ENCODE assay signal across 8 cellular contexts in genomic region chr19:46990998-46991676, GRCh38. TPM values are rescaled to one million over a fixed set of nuclear protein-coding genes. Genes with fewer than 3 reads are reported as not detected.
DNase-seq lines count a peak whose midpoint lies in the region; ATAC-seq, FAIRE-seq and TF ChIP-seq lines count a peak whose summit lies in the region.

No MANE protein-coding gene starts in this region.

- H3K36me3 ChIP-seq in left lung: peaks cover 0 to 70% of the 10 kb centered on the region in 2 donors

- DNase-seq in A172 (ENCODE audit: low spot score) (peak; percentile 65), GM18507 (ENCODE audit: extremely low spot score, insufficient read length, low read depth) (no peak), NCI-H446 (lab: John Stamatoyannopoulos, UW) (peak; percentile 48 to 77), dermis microvascular lymphatic vessel endothelial cell (ENCODE audit: low read depth in 2 of 2) (peak; percentile 73 to 83), left lung (peak in 1 of 2 donors; percentile 78)
- DNase-seq in activated CD4-positive, alpha-beta T cell treated with anti-CD3 and anti-CD28 coated beads for 48 hours: peak; percentile 76
- peak; percentile 73 for DNase-seq in stimulated activated CD4-positive, alpha-beta T cell treated with anti-CD3 and anti-CD28 coated beads, Interleukin-4, amount 100 ng/mL, for 24 hours

- intact Hi-C loops in left lung (cut with DNase I): loop anchor here (2.0 to 10.0 kb wide), 2 partner anchors 76 to 130 kb away; partner anchors contain the start of gene ARHGAP35 (in 1 of the 2)

- FAIRE-seq in GM18507 (lab: Jason Lieb, UNC): peak; percentile 88

- H3K4me1 ChIP-seq in left lung: peaks cover 6 to 35% of the 10 kb centered on the region in 2 donors

- peak; percentile 85 for ATAC-seq in left lung
- ATAC-seq in GM18867 (IDR thresholded peaks at IDR 0.05; ENCODE audit: unreplicated experiment): no peak

- no peaks in the 10 kb centered on the region for H3K9me3 ChIP-seq in left lung

- H3K27ac ChIP-seq in left lung: peak overlapping the region; percentile 9 to 63

- no peaks in the 10 kb centered on the region for H3K27me3 ChIP-seq in left lung

- TF ChIP-seq CTCF in left lung (IDR thresholded peaks at IDR 0.05): peak; percentile 59 to 77

- no peak overlapping the region for H3K4me3 ChIP-seq in left lung

RNA-seq across cellular contexts. Expression of gene NPAS1, which starts 28.5 kb away (rescaled TPM):
- 0.22 TPM in 1 of 2 replicates, not detected in the other for total RNA-seq in A172 (2014; rRNA removed; shearing (Covaris generic))
- not detected in 2 replicates for total RNA-seq in dermis microvascular lymphatic vessel endothelial cell
- under 1 TPM; 0.50 to 0.70 TPM for total RNA-seq in left lung

RNA-seq across cellular contexts. Expression of gene TMEM160, which starts 57.3 kb away (rescaled TPM):
- 36.3 and 45.9 TPM in 2 replicates for total RNA-seq in A172 (2014; rRNA removed; shearing (Covaris generic))
- total RNA-seq in dermis microvascular lymphatic vessel endothelial cell: 20.7 and 31.2 TPM in 2 replicates
- total RNA-seq in left lung: 10 to 100 TPM; 31.6 to 33.5 TPM
